ENCODE assay signal across 1 cellular context in the genomic region with DNA sequence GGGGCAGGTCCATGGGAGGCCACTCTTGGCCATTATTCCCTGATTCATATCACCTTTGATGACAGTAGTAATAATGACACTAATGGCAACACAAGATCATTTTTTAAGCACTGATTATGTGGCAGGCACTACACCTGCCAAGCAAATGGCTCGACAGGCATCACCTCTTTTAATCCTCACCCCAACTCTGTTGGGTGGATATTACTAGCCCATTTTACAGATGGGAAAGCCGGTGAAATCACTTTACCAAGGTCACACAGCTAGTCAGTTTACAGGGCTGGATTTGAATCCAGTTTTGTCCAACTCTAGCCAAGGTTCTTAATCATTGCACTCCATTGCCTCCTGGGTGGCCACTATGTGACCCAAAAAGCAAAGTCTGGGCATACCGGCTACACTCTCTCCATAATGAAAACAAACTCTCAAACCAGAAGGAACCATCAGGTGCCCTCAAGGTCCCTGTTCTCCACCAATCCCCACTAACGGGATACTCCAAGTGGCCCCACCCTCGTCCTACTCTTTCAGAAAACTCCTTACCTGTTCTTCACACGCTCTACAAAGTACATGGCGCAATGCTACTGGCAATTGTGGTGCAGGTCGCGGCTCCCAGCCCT.
TF ChIP-seq lines count a peak whose summit lies in the region.

No MANE protein-coding gene starts in this region.

TF ChIP-seq in H1, 55 proteins besides CTCF, POLR2A, EP300 and RAD21:
- TF ChIP-seq SUZ12 (IDR thresholded peaks at IDR 0.05; ENCODE audit: low read length), result no peak
- no peak for TF ChIP-seq CBX5 (IDR thresholded peaks at IDR 0.05; ENCODE audit: low read depth, low read length)
- TF ChIP-seq TBP (IDR thresholded peaks at IDR 0.05; ENCODE audit: low read depth, low read length), result peak; percentile 24; the same call in 1 of the 2 replicates
- no peak for TF ChIP-seq FOSL1 (IDR thresholded peaks at IDR 0.05; ENCODE audit: insufficient read depth, low read depth, low read length)
- no peak for TF ChIP-seq SAP30 (IDR thresholded peaks at IDR 0.05; ENCODE audit: insufficient read depth, insufficient replicate concordance, low read length)
- no peak for TF ChIP-seq SIX5 (IDR thresholded peaks at IDR 0.05; ENCODE audit: low read depth, low read length)
- TF ChIP-seq ZNF274 (IDR thresholded peaks at IDR 0.05; ENCODE audit: borderline replicate concordance, extremely low read depth, low read length), result no peak
- no peak for TF ChIP-seq CHD7 (IDR thresholded peaks at IDR 0.05; ENCODE audit: insufficient replicate concordance, low read length)
- no peak for TF ChIP-seq RFX5 (IDR thresholded peaks at IDR 0.05; ENCODE audit: borderline replicate concordance, low read depth, low read length)
- no peak for TF ChIP-seq SP2 (IDR thresholded peaks at IDR 0.05; ENCODE audit: low read length)
- no peak for TF ChIP-seq HDAC2 (IDR thresholded peaks at IDR 0.05; ENCODE audit: borderline replicate concordance in 1 of 2, low read depth in 2 of 2, low read length in 2 of 2)
- TF ChIP-seq TCF12 (IDR thresholded peaks at IDR 0.05; ENCODE audit: low read depth, low read length), result no peak
- peak; percentile 9; the same call in 1 of the 2 replicates for TF ChIP-seq SP4 (IDR thresholded peaks at IDR 0.05; ENCODE audit: low read length)
- TF ChIP-seq CEBPB (IDR thresholded peaks at IDR 0.05; ENCODE audit: low read depth, low read length), result peak; percentile 18; the same call in 1 of the 2 replicates
- no peak for TF ChIP-seq RNF2 (IDR thresholded peaks at IDR 0.05; ENCODE audit: borderline replicate concordance, low read depth, low read length, missing control alignments, poor library complexity, severe bottlenecking)
- no peak for TF ChIP-seq POLR2AphosphoS5 (IDR thresholded peaks at IDR 0.05; ENCODE audit: low read depth, low read length)
- no peak for TF ChIP-seq EGR1 (IDR thresholded peaks at IDR 0.05; ENCODE audit: borderline replicate concordance, low read depth, low read length)
- TF ChIP-seq SP1 (IDR thresholded peaks at IDR 0.05; ENCODE audit: low read depth, low read length), result no peak
- no peak for TF ChIP-seq CREB1 (IDR thresholded peaks at IDR 0.05)
- TF ChIP-seq JUND (IDR thresholded peaks at IDR 0.05; ENCODE audit: low read length), result no peak
- TF ChIP-seq CBX8 (IDR thresholded peaks at IDR 0.05; ENCODE audit: borderline replicate concordance, low read depth, low read length), result no peak
- TF ChIP-seq CTBP2 (IDR thresholded peaks at IDR 0.05; ENCODE audit: borderline replicate concordance, insufficient read depth, insufficient read length, low read length), result no peak
- no peak for TF ChIP-seq TAF1 (IDR thresholded peaks at IDR 0.05; ENCODE audit: low read depth, low read length)
- TF ChIP-seq KDM1A (IDR thresholded peaks at IDR 0.05; ENCODE audit: borderline replicate concordance, low read length), result peak; percentile 70; the same call in 1 of the 2 replicates
- no peak for TF ChIP-seq TAF7 (optimal IDR thresholded peaks at IDR 0.05; ENCODE audit: borderline replicate concordance, low read depth, low read length)
- TF ChIP-seq GTF2F1 (IDR thresholded peaks at IDR 0.05; ENCODE audit: borderline replicate concordance, low read depth, low read length), result no peak
- no peak for TF ChIP-seq GABPA (IDR thresholded peaks at IDR 0.05; ENCODE audit: borderline replicate concordance, insufficient read depth, low read length)
- no peak for TF ChIP-seq CHD1 (IDR thresholded peaks at IDR 0.05; ENCODE audit: low read depth, low read length)
- TF ChIP-seq BACH1 (IDR thresholded peaks at IDR 0.05; ENCODE audit: low read length), result no peak
- no peak for TF ChIP-seq SIN3A (conservative IDR thresholded peaks at IDR 0.05 in 1 of 2, IDR thresholded peaks at IDR 0.05 in 1 of 2; ENCODE audit: low read depth in 1 of 2, low read length in 2 of 2)
- no peak for TF ChIP-seq HDAC6 (IDR thresholded peaks at IDR 0.05; ENCODE audit: low read depth, low read length)
- TF ChIP-seq MAX (IDR thresholded peaks at IDR 0.05), result no peak
- no peak for TF ChIP-seq SRF (IDR thresholded peaks at IDR 0.05; ENCODE audit: low read depth, low read length)
- TF ChIP-seq EZH2 (IDR thresholded peaks at IDR 0.05; ENCODE audit: low read depth, low read length, severe bottlenecking), result no peak
